In the genomic region with DNA sequence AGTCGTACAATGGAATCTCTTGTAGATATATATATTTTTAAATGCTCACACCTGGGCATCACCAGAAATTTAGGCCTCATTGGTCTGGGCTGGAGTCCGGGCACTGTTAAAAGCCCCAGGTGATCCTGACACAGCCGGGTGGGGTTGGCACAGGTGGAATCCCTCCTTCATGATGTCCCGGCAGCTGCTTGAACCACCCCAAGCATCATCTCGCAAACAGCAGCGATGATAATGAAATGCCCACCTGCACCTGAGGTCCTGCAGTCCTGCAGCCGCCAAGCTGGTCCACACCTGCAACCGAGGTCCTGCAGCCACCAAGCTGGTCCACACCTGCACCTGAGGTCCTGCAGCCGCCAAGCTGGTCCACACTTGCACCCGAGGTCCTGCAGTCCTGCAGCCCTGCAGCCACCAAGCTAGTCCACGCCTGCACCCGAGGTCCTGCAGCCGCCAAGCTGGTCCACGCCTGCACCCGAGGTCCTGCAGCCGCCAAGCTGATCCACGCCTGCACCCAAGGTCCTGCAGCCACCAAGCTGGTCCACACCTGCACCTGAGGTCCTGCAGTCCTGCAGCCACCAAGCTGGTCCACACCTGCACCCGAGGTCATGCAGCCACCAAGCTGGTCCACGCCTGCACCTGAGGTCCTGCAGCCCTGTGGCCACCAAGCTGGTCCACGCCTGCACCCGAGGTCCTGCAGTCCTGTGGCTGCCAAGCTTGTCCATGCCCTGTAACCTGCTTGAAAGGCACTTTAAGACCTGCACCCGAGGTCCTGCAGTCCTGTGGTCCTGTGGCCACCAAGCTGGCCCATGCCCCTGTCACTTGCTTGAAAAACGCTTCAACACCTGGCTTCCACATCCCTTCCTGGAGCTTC, we compare ENCODE assay signal across 19 cellular contexts.
DNase-seq lines count a peak whose midpoint lies in the region; ATAC-seq and TF ChIP-seq lines count a peak whose summit lies in the region.
"Had no signal": no experiment of that assay in that cellular context is flagged by ENCODE, and none has a peak within 500 bp of the region (broad histone marks: within the 10 kb centered on the region; RNA-seq: fewer than 3 reads in every experiment).

No MANE protein-coding gene starts in this region.

- H3K4me1 Mint-ChIP-seq in activated B cell treated with CpG ODN at 0.5 μM for 24 hours = no peaks in the 10 kb centered on the region
- H3K4me1 Mint-ChIP-seq in natural killer cell = peaks cover 10 to 27% of the 10 kb centered on the region in 2 donors
- peaks cover 15% of the 10 kb centered on the region for H3K4me1 Mint-ChIP-seq in type B pancreatic cell (ENCODE audit: unreplicated experiment)

- ATAC-seq in activated B cell treated with CpG ODN at 0.5 μM for 24 hours (ENCODE audit: low read depth) (no peak), natural killer cell (no peak), GM21390 (IDR thresholded peaks at IDR 0.05; ENCODE audit: unreplicated experiment) (no peak)
- ATAC-seq: CD8-positive, alpha-beta T cell; lower lobe of right lung had no signal

- DNase-seq in DMS53 (lab: John Stamatoyannopoulos, UW) (peak; percentile 18), DMS53 treated with DMSO at 0.1 percent for 48 hours (lab: John Stamatoyannopoulos, UW; ENCODE audit: unreplicated experiment) (no peak), activated B cell treated with CpG ODN at 0.5 μM for 24 hours (peak; percentile 14), natural killer cell (peak; percentile 6), type B pancreatic cell (ENCODE audit: extremely low spot score, unreplicated experiment) (peak; percentile 52), midbrain (lab: John Stamatoyannopoulos, UW) (no peak), NCI-H1436 (lab: John Stamatoyannopoulos, UW) (no peak)
- DNase-seq: activated CD4-positive, alpha-beta T cell treated with anti-CD3 and anti-CD28 coated beads, Interleukin-2, amount 50 U/mL, for 1 hour; amniotic stem cell; GM23248; IMR-90; lower lobe of right lung; NCI-H1105; NCI-H2029 treated with DMSO at 0.1 percent for 48 hours; NCI-H226 had no signal

- intact Hi-C loops in activated B cell treated with CpG ODN at 0.5 μM for 24 hours (cut with micrococcal nuclease) = no loop called here
- intact Hi-C loops in natural killer cell (cut with micrococcal nuclease) = no loop called here

- TF ChIP-seq CTCF in activated B cell treated with CpG ODN at 0.5 μM for 24 hours (IDR thresholded peaks at IDR 0.05) = no peak
- TF ChIP-seq CTCF in natural killer cell (IDR thresholded peaks at IDR 0.05) = no peak
- no peak for TF ChIP-seq CTCF in type B pancreatic cell (conservative IDR thresholded peaks at IDR 0.05)

- H3K9me3 Mint-ChIP-seq in activated B cell treated with CpG ODN at 0.5 μM for 24 hours = peaks cover 4% of the 10 kb centered on the region
- H3K9me3 Mint-ChIP-seq in natural killer cell = peaks cover 0 to 3% of the 10 kb centered on the region in 2 donors
- peaks cover 6% of the 10 kb centered on the region for H3K9me3 Mint-ChIP-seq in type B pancreatic cell

- H3K27ac Mint-ChIP-seq in activated B cell treated with CpG ODN at 0.5 μM for 24 hours (no peak overlapping the region), natural killer cell (no peak overlapping the region), type B pancreatic cell (no peak overlapping the region)
- H3K27ac Mint-ChIP-seq: CD8-positive, alpha-beta T cell; neural progenitor cell; T-helper 1 cell treated with Interleukin-12 subunit alpha and Interleukin-12 subunit beta and Interleukin-4 antibody, amounts not matched to agents 30 μg/mL and 1 μg/mL, for 36 hours had no signal

- CTCF ChIA-PET in activated B cell treated with CpG ODN at 0.5 μM for 24 hours (lab: Charles Lee) = no interaction called here

- H3K27me3 Mint-ChIP-seq in activated B cell treated with CpG ODN at 0.5 μM for 24 hours (peaks cover 5% of the 10 kb centered on the region), natural killer cell (ENCODE audit: low read depth in 2 of 2) (peaks cover 6 to 14% of the 10 kb centered on the region in 2 donors), type B pancreatic cell (peaks cover 3% of the 10 kb centered on the region)

- no peaks in the 10 kb centered on the region for H3K36me3 Mint-ChIP-seq in activated B cell treated with CpG ODN at 0.5 μM for 24 hours (ENCODE audit: low read depth)
- H3K36me3 Mint-ChIP-seq in natural killer cell = no peaks in the 10 kb centered on the region
- H3K36me3 Mint-ChIP-seq in type B pancreatic cell = no peaks in the 10 kb centered on the region
- H3K36me3 Mint-ChIP-seq: CD8-positive, alpha-beta T cell had no signal

- POLR2A ChIA-PET in activated B cell treated with CpG ODN at 0.5 μM for 24 hours (lab: Charles Lee) = no interaction called here

- H3K4me3 Mint-ChIP-seq in activated B cell treated with CpG ODN at 0.5 μM for 24 hours = no peak overlapping the region
- H3K4me3 Mint-ChIP-seq in natural killer cell = no peak overlapping the region
- no peak overlapping the region for H3K4me3 Mint-ChIP-seq in type B pancreatic cell
- H3K4me3 Mint-ChIP-seq: CD8-positive, alpha-beta T cell; neural progenitor cell; T-helper 1 cell treated with Interleukin-12 subunit alpha and Interleukin-12 subunit beta and Interleukin-4 antibody, amounts not matched to agents 30 μg/mL and 1 μg/mL, for 36 hours had no signal

Comparison
In these comparisons a context has a peak if more than half of its experiments do, and no peak if none do; other contexts are left out.
1. DNase-seq: peak in DMS53 (single experiment), activated B cell treated with CpG ODN at 0.5 μM for 24 hours (single experiment), natural killer cell (single experiment) and type B pancreatic cell (single experiment); none in DMS53 treated with DMSO at 0.1 percent for 48 hours (single experiment), midbrain (single experiment) and NCI-H1436 (single experiment).